Comparison of ENCODE assay signal across 10 cellular contexts in the genomic region with DNA sequence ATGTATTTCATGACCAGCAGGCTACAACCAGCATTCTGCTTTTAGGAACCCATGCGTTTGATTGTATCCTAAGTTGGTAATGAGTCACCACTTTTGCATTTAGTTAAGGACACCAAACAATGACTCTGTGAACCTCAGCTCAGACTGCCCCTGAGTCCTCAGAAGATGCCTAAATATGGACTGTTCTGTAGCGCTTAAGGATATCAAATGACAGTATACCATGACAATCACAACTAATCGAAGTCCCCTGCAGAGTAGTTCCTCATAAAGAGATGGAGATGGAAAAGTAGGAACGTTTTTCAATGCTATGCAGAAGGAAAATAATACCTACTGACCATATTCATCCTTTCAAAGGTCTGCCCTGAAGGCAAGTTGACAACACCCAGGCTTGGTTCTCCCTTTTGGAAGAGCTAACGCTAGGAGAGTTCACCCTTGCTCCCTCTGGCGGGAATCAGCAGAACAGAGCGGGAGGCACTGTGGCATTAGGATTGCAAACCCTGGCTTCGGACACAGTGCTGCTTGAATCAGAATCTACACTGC.
A peak's percentile ranks its signal among the peaks of the same experiment; 100 is the strongest.
DNase-seq lines count a peak whose midpoint lies in the region; ATAC-seq and TF ChIP-seq lines count a peak whose summit lies in the region.
"Had no signal": no experiment of that assay in that cellular context is flagged by ENCODE, and none has a peak within 500 bp of the region (broad histone marks: within the 10 kb centered on the region; RNA-seq: fewer than 3 reads in every experiment).

No MANE protein-coding gene starts in this region.

- CTCF ChIA-PET in HEK293T (lab: Yijun Ruan, JAX): interaction anchor here (0.6 to 1.4 kb wide), 4 partner anchors 13 to 137 kb away, joined by 3 to 4 read pairs (median 3); no protein-coding TSS in a partner anchor

- peak; percentile 37 for TF ChIP-seq CTCF in retinal pigment epithelial cell (conservative IDR thresholded peaks at IDR 0.05; ENCODE audit: low read depth, low read length)

- H3K4me3 ChIP-seq in SJSA1 (no peak overlapping the region), retinal pigment epithelial cell (ENCODE audit: low read length) (no peak overlapping the region)
- H3K4me3 ChIP-seq: Peyer's patch had no signal

- intact Hi-C loops in Right ventricle myocardium superior (cut with DNase I): no loop called here

- 0 out of 2 replicates have a peak overlapping the region, but pooled peaks have one; percentile 15 for H3K27ac ChIP-seq in SJSA1
- H3K27ac ChIP-seq: Peyer's patch had no signal

- no peaks in the 10 kb centered on the region for H3K9me3 ChIP-seq in SJSA1 (replicated peaks)
- H3K9me3 ChIP-seq: Peyer's patch had no signal

- ATAC-seq in Right ventricle myocardium superior (ENCODE audit: poor library complexity) (peak; percentile 81), HG02884 (IDR thresholded peaks at IDR 0.05; ENCODE audit: unreplicated experiment) (no peak)

- POLR2A ChIA-PET in HEK293T (lab: Yijun Ruan, JAX): no interaction called here

- DNase-seq in HEK293T (ENCODE audit: extremely low spot score) (peak; percentile 75), SJSA1 (ENCODE audit: low read depth in 1 of 2, low spot score in 2 of 2) (peak; percentile 63 to 74), Right ventricle myocardium superior (peak; percentile 53), retinal pigment epithelial cell (ENCODE audit: low read depth) (no peak), GM19240 (ENCODE audit: insufficient read length, low spot score) (no peak)
- DNase-seq in activated CD4-positive, alpha-beta T cell treated with anti-CD3 and anti-CD28 coated beads, Interleukin-2, amount 50 U/mL, for 4 hours: no peak
- DNase-seq in stimulated activated CD4-positive, alpha-beta T cell treated with anti-CD3 and anti-CD28 coated beads, Interleukin-4, amount 100 ng/mL, for 24 hours: no peak
- DNase-seq: immature natural killer cell, Peyer's patch had no signal

- H3K27me3 ChIP-seq in SJSA1 (replicated peaks): no peaks in the 10 kb centered on the region
- H3K27me3 ChIP-seq: Peyer's patch had no signal

- H3K4me1 ChIP-seq in SJSA1 (replicated peaks): peaks cover 21% of the 10 kb centered on the region
- H3K4me1 ChIP-seq: Peyer's patch had no signal

- no peaks in the 10 kb centered on the region for H3K36me3 ChIP-seq in SJSA1
- H3K36me3 ChIP-seq: Peyer's patch had no signal

TF ChIP-seq in HEK293T, 16 proteins besides CTCF, POLR2A, EP300 and RAD21:
- no peak for TF ChIP-seq FOXM1 (IDR thresholded peaks at IDR 0.05; ENCODE audit: borderline replicate concordance)
- no peak for TF ChIP-seq HDGF (IDR thresholded peaks at IDR 0.05; ENCODE audit: borderline replicate concordance)
- no peak for TF ChIP-seq LEF1 (IDR thresholded peaks at IDR 0.05; ENCODE audit: borderline replicate concordance)
- TF ChIP-seq TARDBP (IDR thresholded peaks at IDR 0.05): no peak
- peak; percentile 50; the same call in 1 of the 2 replicates for TF ChIP-seq ARNT (IDR thresholded peaks at IDR 0.05)
- no peak for TF ChIP-seq ELF4 (IDR thresholded peaks at IDR 0.05)
- TF ChIP-seq, protein P1, sequence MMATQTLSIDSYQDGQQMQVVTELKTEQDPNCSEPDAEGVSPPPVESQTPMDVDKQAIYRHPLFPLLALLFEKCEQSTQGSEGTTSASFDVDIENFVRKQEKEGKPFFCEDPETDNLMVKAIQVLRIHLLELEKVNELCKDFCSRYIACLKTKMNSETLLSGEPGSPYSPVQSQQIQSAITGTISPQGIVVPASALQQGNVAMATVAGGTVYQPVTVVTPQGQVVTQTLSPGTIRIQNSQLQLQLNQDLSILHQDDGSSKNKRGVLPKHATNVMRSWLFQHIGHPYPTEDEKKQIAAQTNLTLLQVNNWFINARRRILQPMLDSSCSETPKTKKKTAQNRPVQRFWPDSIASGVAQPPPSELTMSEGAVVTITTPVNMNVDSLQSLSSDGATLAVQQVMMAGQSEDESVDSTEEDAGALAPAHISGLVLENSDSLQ (IDR thresholded peaks at IDR 0.05): peak; percentile 47; the same call in 1 of the 2 replicates
- peak; percentile 77 for TF ChIP-seq CTBP1 (IDR thresholded peaks at IDR 0.05; ENCODE audit: borderline replicate concordance)

Comparison
In these comparisons a context has a peak if more than half of its experiments do, and no peak if none do; other contexts are left out.
1. DNase-seq: peak in HEK293T (single experiment), SJSA1 (2 of 2) and Right ventricle myocardium superior (single experiment); none in retinal pigment epithelial cell (single experiment), activated CD4-positive, alpha-beta T cell treated with anti-CD3 and anti-CD28 coated beads, Interleukin-2, amount 50 U/mL, for 4 hours (0 of 2), stimulated activated CD4-positive, alpha-beta T cell treated with anti-CD3 and anti-CD28 coated beads, Interleukin-4, amount 100 ng/mL, for 24 hours (single experiment) and GM19240 (single experiment).